15 cellular contexts compared by ENCODE assay signal in the genomic region with DNA sequence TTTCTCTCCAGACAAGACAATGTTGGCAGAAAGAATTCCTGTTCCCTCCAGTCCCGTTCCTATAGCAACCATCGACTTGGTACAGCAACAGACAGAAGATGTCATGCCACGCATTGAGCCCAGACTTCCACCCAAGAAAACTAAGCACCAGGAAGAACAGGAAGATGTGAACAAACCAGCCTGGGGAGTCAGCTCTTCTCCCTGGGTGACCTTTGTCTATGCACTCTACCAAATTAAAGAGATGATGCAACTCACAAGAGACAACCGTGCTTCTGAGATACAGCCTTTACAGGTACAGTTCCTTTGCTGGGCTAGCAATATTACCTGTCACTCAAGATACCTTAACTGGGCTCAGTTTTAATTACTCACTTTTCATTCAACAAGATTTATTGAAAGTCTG. TPM values are rescaled to one million over a fixed set of nuclear protein-coding genes. Genes with fewer than 3 reads are reported as not detected.
DNase-seq lines count a peak whose midpoint lies in the region; ATAC-seq, FAIRE-seq and TF ChIP-seq lines count a peak whose summit lies in the region.
"Had no signal": no experiment of that assay in that cellular context is flagged by ENCODE, and none has a peak within 500 bp of the region (broad histone marks: within the 10 kb centered on the region; RNA-seq: fewer than 3 reads in every experiment).

No MANE protein-coding gene starts in this region.

- H3K36me3 ChIP-seq in CD8-positive, alpha-beta T cell (ENCODE audit: insufficient read depth, low read length): peaks cover 14% of the 10 kb centered on the region
- H3K36me3 ChIP-seq in bronchial epithelial cell (ENCODE audit: control insufficient read depth, insufficient read depth, low read length): peaks cover 4% of the 10 kb centered on the region

- H3K4me3 Mint-ChIP-seq in CD8-positive, alpha-beta T cell: no peak overlapping the region
- no peak overlapping the region for H3K4me3 Mint-ChIP-seq in mesothelial cell of epicardium

- no peak for TF ChIP-seq CTCF in CD8-positive, alpha-beta T cell (IDR thresholded peaks at IDR 0.05)
- TF ChIP-seq CTCF in bronchial epithelial cell (IDR thresholded peaks at IDR 0.05; ENCODE audit: insufficient read depth, low read length, severe bottlenecking): no peak
- TF ChIP-seq CTCF in mesothelial cell of epicardium (IDR thresholded peaks at IDR 0.05; ENCODE audit: unreplicated experiment): no peak

- CTCF ChIA-PET in CD8-positive, alpha-beta T cell (lab: Charles Lee): no interaction called here
- CTCF ChIA-PET in HEK293T (lab: Yijun Ruan, JAX): no interaction called here

- POLR2A ChIA-PET in CD8-positive, alpha-beta T cell (lab: Charles Lee): no interaction called here
- POLR2A ChIA-PET in HEK293T (lab: Yijun Ruan, JAX): no interaction called here

- no peaks in the 10 kb centered on the region for H3K27me3 Mint-ChIP-seq in CD8-positive, alpha-beta T cell (ENCODE audit: low read depth)
- H3K27me3 Mint-ChIP-seq in mesothelial cell of epicardium (ENCODE audit: low read depth): no peaks in the 10 kb centered on the region

- H3K4me1 Mint-ChIP-seq in CD8-positive, alpha-beta T cell (ENCODE audit: low read depth): peaks cover 32% of the 10 kb centered on the region
- peaks cover 4% of the 10 kb centered on the region for H3K4me1 Mint-ChIP-seq in mesothelial cell of epicardium

- FAIRE-seq in bronchial epithelial cell (lab: Jason Lieb, UNC): peak; percentile 68
- no peak for FAIRE-seq in GM12891 (lab: Jason Lieb, UNC)
- FAIRE-seq: keratinocyte, RCC 7860 had no signal

- TF ChIP-seq POLR2A in GM12891 (IDR thresholded peaks at IDR 0.05; ENCODE audit: low read depth, low read length): no peak

- no peak overlapping the region for H3K27ac ChIP-seq in CD8-positive, alpha-beta T cell (ENCODE audit: low read depth, low read length)
- H3K27ac ChIP-seq: adrenal gland, parathyroid adenoma had no signal

- ATAC-seq in CD8-positive, alpha-beta T cell: no peak
- ATAC-seq in GM19463 (IDR thresholded peaks at IDR 0.05; ENCODE audit: unreplicated experiment): no peak

- peak overlapping the region; percentile 72 for H3K27ac Mint-ChIP-seq in CD8-positive, alpha-beta T cell
- peak overlapping the region; percentile 44 for H3K27ac Mint-ChIP-seq in mesothelial cell of epicardium

- H3K27me3 ChIP-seq in CD8-positive, alpha-beta T cell (ENCODE audit: insufficient read depth, low read length): no peaks in the 10 kb centered on the region
- H3K27me3 ChIP-seq in bronchial epithelial cell (ENCODE audit: control insufficient read depth, insufficient read depth, low read length): no peaks in the 10 kb centered on the region
- H3K27me3 ChIP-seq: adrenal gland had no signal

- H3K36me3 Mint-ChIP-seq in CD8-positive, alpha-beta T cell: peaks cover 85% of the 10 kb centered on the region
- peaks cover 41% of the 10 kb centered on the region for H3K36me3 Mint-ChIP-seq in mesothelial cell of epicardium

- no peaks in the 10 kb centered on the region for H3K9me3 ChIP-seq in CD8-positive, alpha-beta T cell (ENCODE audit: low read length)
- H3K9me3 ChIP-seq: adrenal gland had no signal

- H3K9me3 Mint-ChIP-seq in CD8-positive, alpha-beta T cell: peaks cover 8% of the 10 kb centered on the region
- H3K9me3 Mint-ChIP-seq in mesothelial cell of epicardium: peaks cover 36% of the 10 kb centered on the region

- no peak for DNase-seq in CD8-positive, alpha-beta T cell
- DNase-seq in HEK293T (ENCODE audit: extremely low spot score) (no peak), bronchial epithelial cell (ENCODE audit: low read depth) (no peak), mesothelial cell of epicardium (ENCODE audit: low spot score in 2 of 2, unreplicated experiment in 2 of 2) (no peak), GM12891 (ENCODE audit: insufficient read length, low spot score) (no peak)
- no peak for DNase-seq in activated CD8-positive, alpha-beta memory T cell treated with anti-CD3 and anti-CD28 coated beads, Interleukin-2, amount 50 U/mL, for 48 hours
- DNase-seq: adrenal gland; C1 segment of cervical spinal cord; cerebellar nuclear complex; stimulated activated naive CD4-positive, alpha-beta T cell treated with Interleukin-2 at 50 U/mL for 16 hours; T-helper 1 cell had no signal

- H3K4me1 ChIP-seq in CD8-positive, alpha-beta T cell (ENCODE audit: insufficient read depth, low read length): no peaks in the 10 kb centered on the region
- H3K4me1 ChIP-seq: parathyroid adenoma had no signal

- no peak overlapping the region for H3K4me3 ChIP-seq in CD8-positive, alpha-beta T cell (ENCODE audit: low read depth, low read length)
- no peak overlapping the region for H3K4me3 ChIP-seq in bronchial epithelial cell (ENCODE audit: low read depth, low read length)
- H3K4me3 ChIP-seq: adrenal gland had no signal

- intact Hi-C loops in CD8-positive, alpha-beta T cell (cut with DNase I, micrococcal nuclease): no loop called here

TF ChIP-seq in HEK293T, 16 proteins besides CTCF, POLR2A, EP300 and RAD21:
- TF ChIP-seq PKNOX1 (IDR thresholded peaks at IDR 0.05): peak; percentile 29; the same call in 1 of the 2 replicates
- no peak for TF ChIP-seq BHLHE40 (IDR thresholded peaks at IDR 0.05; ENCODE audit: borderline replicate concordance)
- TF ChIP-seq SP1 (IDR thresholded peaks at IDR 0.05): no peak
- no peak for TF ChIP-seq FOXA1 (IDR thresholded peaks at IDR 0.05)
- TF ChIP-seq TARDBP (IDR thresholded peaks at IDR 0.05): no peak
- TF ChIP-seq SUZ12 (IDR thresholded peaks at IDR 0.05): no peak
- no peak for TF ChIP-seq LEF1 (IDR thresholded peaks at IDR 0.05; ENCODE audit: borderline replicate concordance)
- TF ChIP-seq ELF4 (IDR thresholded peaks at IDR 0.05): no peak

TF ChIP-seq in GM12891, 5 proteins besides CTCF, POLR2A, EP300 and RAD21:
- TF ChIP-seq TAF1 (IDR thresholded peaks at IDR 0.05; ENCODE audit: low read depth, low read length) (no peak), PAX5 (IDR thresholded peaks at IDR 0.05; ENCODE audit: insufficient read depth, low read length, severe bottlenecking) (no peak)
TF ChIP-seq in GM12891: peak in this region for 0.

RNA-seq across cellular contexts. Expression of gene NEMP2, which starts 37.1 kb away (rescaled TPM):
- total RNA-seq in CD8-positive, alpha-beta T cell: 1 to 10 TPM; 7.2 to 7.8 TPM
- total RNA-seq in bronchial epithelial cell (1.8 and 1.9 TPM in 2 replicates), mesothelial cell of epicardium (17.6 to 21.1 TPM (median 18.9 TPM) in 3 replicates)
- 4.1 TPM for polyA plus RNA-seq in GM12891 (2012; ENCODE audit: low read depth, missing spikeins)
